In the genomic region with DNA sequence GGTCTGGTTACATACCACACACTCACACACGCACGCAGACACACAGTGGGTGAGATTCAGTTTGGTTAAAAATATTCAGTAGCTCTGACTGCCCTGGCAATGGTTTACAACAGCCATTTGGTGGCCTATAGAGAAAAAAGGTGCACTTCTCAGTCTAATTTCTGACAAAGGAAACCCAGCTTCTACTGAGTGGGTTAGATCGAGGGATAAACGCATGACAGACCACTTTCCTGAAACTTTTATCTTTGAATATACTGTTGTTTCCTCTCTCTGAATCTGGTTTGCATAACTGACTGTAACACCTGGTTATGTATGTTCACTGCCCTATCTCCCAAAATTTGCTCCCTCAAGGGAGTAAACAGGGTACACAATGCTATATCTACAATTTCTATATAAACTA, we compare ENCODE assay signal across 12 cellular contexts. TPM values are rescaled to one million over a fixed set of nuclear protein-coding genes. Genes with fewer than 3 reads are reported as not detected.
DNase-seq lines count a peak whose midpoint lies in the region; ATAC-seq and TF ChIP-seq lines count a peak whose summit lies in the region.
"Had no signal": no experiment of that assay in that cellular context is flagged by ENCODE, and none has a peak within 500 bp of the region (broad histone marks: within the 10 kb centered on the region; RNA-seq: fewer than 3 reads in every experiment).

No MANE protein-coding gene starts in this region.

- H3K36me3 Mint-ChIP-seq in CD4-positive, alpha-beta T cell (ENCODE audit: low read depth): peaks cover 54% of the 10 kb centered on the region
- H3K36me3 Mint-ChIP-seq in CD4-positive, alpha-beta memory T cell: peaks cover 35 to 38% of the 10 kb centered on the region in 2 donors

- no peaks in the 10 kb centered on the region for H4K20me1 ChIP-seq in SU-DHL-6 (ENCODE audit: low read depth, low read length)

- peak overlapping the region; percentile 75 for H3K4me2 ChIP-seq in SU-DHL-6 (ENCODE audit: low read depth, low read length, poor library complexity, severe bottlenecking)

- H3K9ac ChIP-seq in SU-DHL-6 (ENCODE audit: low read length) (no peak overlapping the region), colonic mucosa (ENCODE audit: low read depth in 2 of 2, low read length in 2 of 2) (no peak overlapping the region)

- peaks cover 29% of the 10 kb centered on the region for H3K4me1 Mint-ChIP-seq in CD4-positive, alpha-beta T cell (ENCODE audit: low read depth)
- H3K4me1 Mint-ChIP-seq in CD4-positive, alpha-beta memory T cell: peaks cover 10 to 34% (median 23%) of the 10 kb centered on the region in 4 donors

- H2AFZ ChIP-seq in SU-DHL-6 (ENCODE audit: low read depth, low read length, severe bottlenecking): no peak overlapping the region

- no peaks in the 10 kb centered on the region for H3K9me2 ChIP-seq in SU-DHL-6 (replicated peaks; ENCODE audit: insufficient read depth, low read length)

- H3K36me3 ChIP-seq in SU-DHL-6 (ENCODE audit: low read length) (peaks cover 22% of the 10 kb centered on the region; the same call in 1 of the 2 replicates), right atrium auricular region (peaks cover 19% of the 10 kb centered on the region), colonic mucosa (no peaks in the 10 kb centered on the region)
- no peaks in the 10 kb centered on the region for H3K36me3 ChIP-seq in CD4-positive, alpha-beta memory T cell (ENCODE audit: insufficient read depth, low read length)

- H3K4me3 ChIP-seq in SU-DHL-6 (ENCODE audit: insufficient read depth, low read length, poor library complexity, severe bottlenecking) (no peak overlapping the region), right atrium auricular region (no peak overlapping the region), colonic mucosa (no peak overlapping the region)
- H3K4me3 ChIP-seq in CD4-positive, alpha-beta memory T cell (ENCODE audit: low read length in 2 of 2): no peak overlapping the region

- peak overlapping the region; percentile 27 for H3K4me3 Mint-ChIP-seq in CD4-positive, alpha-beta T cell
- H3K4me3 Mint-ChIP-seq in CD4-positive, alpha-beta memory T cell: no peak overlapping the region

- POLR2A ChIA-PET in CD4-positive, alpha-beta T cell (lab: Charles Lee): no interaction called here
- POLR2A ChIA-PET in CD4-positive, alpha-beta memory T cell (lab: Charles Lee; ENCODE audit: partially characterized antibody): interaction anchor here (1.4 kb wide), 1 partner anchor 1572 kb away, joined by 3 read pairs; no protein-coding TSS in a partner anchor

- H3K27ac Mint-ChIP-seq in CD4-positive, alpha-beta T cell: no peak overlapping the region
- no peak overlapping the region for H3K27ac Mint-ChIP-seq in CD4-positive, alpha-beta memory T cell

- intact Hi-C loops in CD4-positive, alpha-beta T cell (cut with DNase I, micrococcal nuclease): loop anchor here in 1 of 2 experiments (5.0 kb wide), 1 partner anchor 36 kb away; no protein-coding TSS in a partner anchor
- intact Hi-C loops in CD4-positive, alpha-beta memory T cell (cut with micrococcal nuclease): no loop called here
- intact Hi-C loops in colonic mucosa (cut with DNase I): no loop called here

- DNase-seq in CD4-positive, alpha-beta T cell: no peak
- DNase-seq in CD4-positive, alpha-beta memory T cell: no peak
- no peak for DNase-seq in stimulated activated CD4-positive, alpha-beta T cell treated with anti-CD3 and anti-CD28 coated beads, Interleukin-4, amount 100 ng/mL, for 1 hour
- DNase-seq in right atrium auricular region (ENCODE audit: low spot score) (no peak), colonic mucosa (no peak)
- DNase-seq: hippocampal formation; NCI-H345; stimulated activated CD4-positive, alpha-beta T cell treated with anti-CD3 and anti-CD28 coated beads, Interleukin-4, amount 100 ng/mL, for 4 hours had no signal

- H3K27ac ChIP-seq in CD4-positive, alpha-beta T cell (ENCODE audit: low read depth, low read length): no peak overlapping the region
- peak overlapping the region; percentile 18; the same call in 1 of the 2 replicates for H3K27ac ChIP-seq in SU-DHL-6 (ENCODE audit: low read depth, low read length)
- H3K27ac ChIP-seq in CD4-positive, alpha-beta memory T cell (ENCODE audit: low read depth, low read length): no peak overlapping the region
- H3K27ac ChIP-seq in right atrium auricular region: no peak overlapping the region
- no peak overlapping the region for H3K27ac ChIP-seq in colonic mucosa

- H3K4me1 ChIP-seq in CD4-positive, alpha-beta memory T cell (ENCODE audit: insufficient read depth, low read length): peaks cover 33% of the 10 kb centered on the region
- peaks cover 0 to 31% of the 10 kb centered on the region in 2 donors for H3K4me1 ChIP-seq in right atrium auricular region
- peaks cover 3% of the 10 kb centered on the region for H3K4me1 ChIP-seq in colonic mucosa

- CTCF ChIA-PET in CD4-positive, alpha-beta T cell (lab: Charles Lee): interaction anchor here (1.0 kb wide), 1 partner anchor 37 kb away, joined by 3 read pairs; no protein-coding TSS in a partner anchor
- CTCF ChIA-PET in CD4-positive, alpha-beta memory T cell (lab: Charles Lee; ENCODE audit: partially characterized antibody): no interaction called here

- H3K27me3 Mint-ChIP-seq in CD4-positive, alpha-beta T cell: no peaks in the 10 kb centered on the region
- H3K27me3 Mint-ChIP-seq in CD4-positive, alpha-beta memory T cell: no peaks in the 10 kb centered on the region

- peaks cover 7% of the 10 kb centered on the region for H3K9me3 ChIP-seq in CD4-positive, alpha-beta T cell (ENCODE audit: control insufficient read depth, low read length)
- no peaks in the 10 kb centered on the region for H3K9me3 ChIP-seq in SU-DHL-6 (ENCODE audit: insufficient read depth, low read length)
- H3K9me3 ChIP-seq in CD4-positive, alpha-beta memory T cell (ENCODE audit: control insufficient read depth in 1 of 2, low read length in 2 of 2): no peaks in the 10 kb centered on the region
- H3K9me3 ChIP-seq in right atrium auricular region: no peaks in the 10 kb centered on the region
- no peaks in the 10 kb centered on the region for H3K9me3 ChIP-seq in colonic mucosa

- no peaks in the 10 kb centered on the region for H3K27me3 ChIP-seq in CD4-positive, alpha-beta T cell (ENCODE audit: control insufficient read depth, insufficient read depth, low read length)
- H3K27me3 ChIP-seq in SU-DHL-6 (ENCODE audit: low read length) (no peaks in the 10 kb centered on the region), right atrium auricular region (no peaks in the 10 kb centered on the region), colonic mucosa (no peaks in the 10 kb centered on the region)
- H3K27me3 ChIP-seq in CD4-positive, alpha-beta memory T cell (ENCODE audit: insufficient read depth, low read length): no peaks in the 10 kb centered on the region

- ATAC-seq in CD4-positive, alpha-beta T cell (ENCODE audit: poor library complexity): no peak
- ATAC-seq in GM19463 (IDR thresholded peaks at IDR 0.05; ENCODE audit: unreplicated experiment) (peak; percentile 23), HG03039 (IDR thresholded peaks at IDR 0.05; ENCODE audit: unreplicated experiment) (peak; percentile 32)
- ATAC-seq: HepG2 had no signal

- H3F3A ChIP-seq in SU-DHL-6 (ENCODE audit: insufficient read depth): peaks cover 20% of the 10 kb centered on the region

- TF ChIP-seq CTCF in CD4-positive, alpha-beta T cell (IDR thresholded peaks at IDR 0.05): no peak
- TF ChIP-seq CTCF in SU-DHL-6 (IDR thresholded peaks at IDR 0.05; ENCODE audit: insufficient read depth, low read length, poor library complexity, severe bottlenecking) (no peak), right atrium auricular region (IDR thresholded peaks at IDR 0.05) (no peak), colonic mucosa (IDR thresholded peaks at IDR 0.05) (no peak)

- peaks cover 21% of the 10 kb centered on the region for H3K9me3 Mint-ChIP-seq in CD4-positive, alpha-beta T cell
- H3K9me3 Mint-ChIP-seq in CD4-positive, alpha-beta memory T cell: peaks cover 0 to 26% (median 17%) of the 10 kb centered on the region in 8 donors

- H3K79me2 ChIP-seq in SU-DHL-6 (ENCODE audit: insufficient read depth, low read length): peaks cover 13% of the 10 kb centered on the region

RNA-seq across cellular contexts. Expression of gene LIG4, which starts 2.4 kb away (rescaled TPM):
- 1 to 10 TPM; 1.5 to 1.6 TPM for total RNA-seq in CD4-positive, alpha-beta T cell
- total RNA-seq in CD4-positive, alpha-beta memory T cell: 10 to 100 TPM; 11.1 to 11.4 TPM
- 1 to 10 TPM; 2.7 to 6.6 TPM for polyA plus RNA-seq in CD4-positive, alpha-beta memory T cell
- total RNA-seq in right atrium auricular region (10 to 100 TPM in 1 of 2 donors, 1 to 10 TPM in 1; 9.2 to 11.3 TPM), colonic mucosa (1 to 10 TPM; 7.2 to 9.8 TPM)

RNA-seq across cellular contexts. Expression of gene ABHD13, which starts 5.3 kb away (rescaled TPM):
- total RNA-seq in CD4-positive, alpha-beta T cell: 10 to 100 TPM; 18.0 to 18.6 TPM
- 10 to 100 TPM; 22.9 to 23.2 TPM for total RNA-seq in CD4-positive, alpha-beta memory T cell
- 10 to 100 TPM; 13.4 to 15.8 TPM for polyA plus RNA-seq in CD4-positive, alpha-beta memory T cell
- total RNA-seq in right atrium auricular region: 1 to 10 TPM; 5.9 TPM
- 1 to 10 TPM; 5.9 to 9.6 TPM for total RNA-seq in colonic mucosa

RNA-seq across cellular contexts. Expression of gene TNFSF13B, which starts 56.6 kb away (rescaled TPM):
- 1 to 10 TPM; 1.6 to 1.8 TPM for total RNA-seq in CD4-positive, alpha-beta T cell
- total RNA-seq in CD4-positive, alpha-beta memory T cell: 10 to 100 TPM; 35.8 to 37.9 TPM
- polyA plus RNA-seq in CD4-positive, alpha-beta memory T cell: 10 to 100 TPM; 44.8 to 54.6 TPM
- total RNA-seq in right atrium auricular region: 1 to 10 TPM in 1 of 2 donors, under 1 TPM in 1; 0.26 to 1.4 TPM
- total RNA-seq in colonic mucosa: 1 to 10 TPM; 2.9 to 4.6 TPM

Comparison
In these comparisons a context has a peak if more than half of its experiments do, and no peak if none do; other contexts are left out.
1. RNA of gene TNFSF13B, which starts 56.6 kb away (total RNA-seq): 35.8 to 37.9 TPM in CD4-positive, alpha-beta memory T cell; 2.9 to 4.6 TPM in colonic mucosa, 1.6 to 1.8 TPM in CD4-positive, alpha-beta T cell and 0.26 to 1.4 TPM in right atrium auricular region; every median in the first group is over 4 times any median in the second.